In genomic region chr3:140726061-140726460, GRCh38 we compare ENCODE assay signal across 25 cellular contexts.
A peak's percentile ranks its signal among the peaks of the same experiment; 100 is the strongest.
DNase-seq lines count a peak whose midpoint lies in the region; ATAC-seq and TF ChIP-seq lines count a peak whose summit lies in the region.
"Had no signal": no experiment of that assay in that cellular context is flagged by ENCODE, and none has a peak within 500 bp of the region (broad histone marks: within the 10 kb centered on the region; RNA-seq: fewer than 3 reads in every experiment).

No MANE protein-coding gene starts in this region.

- POLR2A ChIA-PET in GM10248 (lab: Yijun Ruan, JAX) = interaction anchor here (0.6 kb wide), 1 partner anchor 1945 kb away, joined by 3 read pairs; no protein-coding TSS in a partner anchor

- H3K36me3 Mint-ChIP-seq in nephron progenitor cell (ENCODE audit: low read depth) = no peaks in the 10 kb centered on the region
- H3K36me3 Mint-ChIP-seq: CD8-positive, alpha-beta memory T cell had no signal

- CTCF ChIA-PET in GM10248 (lab: Yijun Ruan, JAX) = interaction anchor here (1.5 to 2.7 kb wide), 2 partner anchors 11 to 49 kb away, joined by 3 to 17 read pairs; no protein-coding TSS in a partner anchor

- peaks cover 4% of the 10 kb centered on the region for H3K27me3 Mint-ChIP-seq in nephron progenitor cell (ENCODE audit: low read depth, poor library complexity)

- DNase-seq in GM10248 (ENCODE audit: extremely low spot score) (peak; percentile 23), GM20000 (ENCODE audit: low spot score) (peak; percentile 7), kidney tubule cell (ENCODE audit: low spot score) (peak; percentile 73), DMS 273 (lab: John Stamatoyannopoulos, UW; ENCODE audit: unreplicated experiment) (no peak), nephron progenitor cell (no peak)
- DNase-seq: AML-193; Calu3; CD8-positive, alpha-beta memory T cell; GDM1; GOT3; HCEC 1CT; MG63; NCI-H1417; NCI-H1694 treated with DMSO at 0.1 percent for 48 hours; NCI-H2081 treated with DMSO at 0.1 percent for 48 hours; NCI-H446 treated with DMSO at 0.1 percent for 48 hours; NCI-H526 treated with DMSO at 0.1 percent for 48 hours; PC-9; SHP77 treated with DMSO at 0.1 percent for 48 hours; SW 1271; T-helper 2 cell had no signal

- no peak for TF ChIP-seq CTCF in GM10248 (IDR thresholded peaks at IDR 0.05; ENCODE audit: control extremely low read depth, extremely low read depth, low read depth, missing control alignments)
- TF ChIP-seq CTCF in GM20000 (IDR thresholded peaks at IDR 0.05; ENCODE audit: extremely low read depth, missing control alignments) = no peak
- TF ChIP-seq CTCF in nephron progenitor cell (IDR thresholded peaks at IDR 0.05) = no peak

- peak; percentile 21 for ATAC-seq in HG03175 (IDR thresholded peaks at IDR 0.05; ENCODE audit: unreplicated experiment)
- no peak for ATAC-seq in GM21576 (IDR thresholded peaks at IDR 0.05; ENCODE audit: unreplicated experiment)
- ATAC-seq: HepG2, K562 had no signal

- no peaks in the 10 kb centered on the region for H3K9me3 Mint-ChIP-seq in nephron progenitor cell

- no peak overlapping the region for H3K27ac Mint-ChIP-seq in nephron progenitor cell
- H3K27ac Mint-ChIP-seq: CD8-positive, alpha-beta memory T cell had no signal

- H3K4me1 Mint-ChIP-seq in nephron progenitor cell = no peaks in the 10 kb centered on the region
- H3K4me1 Mint-ChIP-seq: CD8-positive, alpha-beta memory T cell had no signal

- no peak overlapping the region for H3K4me3 Mint-ChIP-seq in nephron progenitor cell
- H3K4me3 Mint-ChIP-seq: CD8-positive, alpha-beta memory T cell had no signal

Comparison
In these comparisons a context has a peak if more than half of its experiments do, and no peak if none do; other contexts are left out.
1. DNase-seq: peak in GM10248 (single experiment), GM20000 (single experiment) and kidney tubule cell (single experiment); none in DMS 273 (single experiment) and nephron progenitor cell (single experiment).